1 cellular context compared by ENCODE assay signal in genomic region chr1:79617777-79618176, GRCh38.
TF ChIP-seq lines count a peak whose summit lies in the region.

No MANE protein-coding gene starts in this region.

TF ChIP-seq in SK-N-SH, 30 proteins besides CTCF, POLR2A, EP300 and RAD21 (continued from another document):
- TF ChIP-seq, protein P1, sequence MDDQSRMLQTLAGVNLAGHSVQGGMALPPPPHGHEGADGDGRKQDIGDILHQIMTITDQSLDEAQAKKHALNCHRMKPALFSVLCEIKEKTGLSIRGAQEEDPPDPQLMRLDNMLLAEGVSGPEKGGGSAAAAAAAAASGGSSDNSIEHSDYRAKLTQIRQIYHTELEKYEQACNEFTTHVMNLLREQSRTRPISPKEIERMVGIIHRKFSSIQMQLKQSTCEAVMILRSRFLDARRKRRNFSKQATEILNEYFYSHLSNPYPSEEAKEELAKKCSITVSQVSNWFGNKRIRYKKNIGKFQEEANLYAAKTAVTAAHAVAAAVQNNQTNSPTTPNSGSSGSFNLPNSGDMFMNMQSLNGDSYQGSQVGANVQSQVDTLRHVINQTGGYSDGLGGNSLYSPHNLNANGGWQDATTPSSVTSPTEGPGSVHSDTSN (IDR thresholded peaks at IDR 0.05): no peak
- TF ChIP-seq TCF12 (IDR thresholded peaks at IDR 0.05) (no peak), TEAD4 (IDR thresholded peaks at IDR 0.05; ENCODE audit: borderline replicate concordance, insufficient read depth) (no peak), REST (IDR thresholded peaks at IDR 0.05; ENCODE audit: low read depth, low read length) (no peak), SMC3 (IDR thresholded peaks at IDR 0.05; ENCODE audit: low read depth, low read length) (no peak), FOSL2 (IDR thresholded peaks at IDR 0.05; ENCODE audit: borderline replicate concordance, low read depth) (no peak), GATA2 (CRISPR knock-in tag; IDR thresholded peaks at IDR 0.05) (no peak), TAF1 (IDR thresholded peaks at IDR 0.05; ENCODE audit: borderline replicate concordance, low read depth, low read length) (no peak)
